8 cellular contexts compared by ENCODE assay signal in the genomic region with DNA sequence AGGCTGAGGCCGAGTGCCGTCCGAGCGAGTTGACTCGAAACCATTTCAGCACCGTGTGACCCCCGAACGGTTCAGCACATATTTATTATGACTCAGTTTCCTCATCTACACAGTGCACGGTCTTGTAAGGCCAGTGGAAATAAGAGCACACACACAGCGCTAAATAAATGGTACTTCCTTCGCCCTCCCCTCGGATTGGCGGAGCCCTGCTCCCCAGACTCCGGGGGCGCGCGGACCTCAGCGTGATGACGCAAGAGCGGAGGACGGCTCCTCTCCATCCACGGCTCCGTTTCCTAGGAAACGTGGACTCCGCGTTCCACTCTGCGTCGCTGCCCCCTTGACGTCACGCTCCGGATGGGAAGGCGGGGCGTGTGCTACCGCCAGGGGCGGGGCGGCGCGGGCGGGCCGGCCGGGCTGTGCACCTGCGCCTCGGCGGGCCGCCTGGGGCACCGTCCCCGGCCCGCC. TPM values are rescaled to one million over a fixed set of nuclear protein-coding genes. Genes with fewer than 3 reads are reported as not detected.
A peak's percentile ranks its signal among the peaks of the same experiment; 100 is the strongest.
DNase-seq lines count a peak whose midpoint lies in the region; ATAC-seq lines count a peak whose summit lies in the region.

A gene with protein sequence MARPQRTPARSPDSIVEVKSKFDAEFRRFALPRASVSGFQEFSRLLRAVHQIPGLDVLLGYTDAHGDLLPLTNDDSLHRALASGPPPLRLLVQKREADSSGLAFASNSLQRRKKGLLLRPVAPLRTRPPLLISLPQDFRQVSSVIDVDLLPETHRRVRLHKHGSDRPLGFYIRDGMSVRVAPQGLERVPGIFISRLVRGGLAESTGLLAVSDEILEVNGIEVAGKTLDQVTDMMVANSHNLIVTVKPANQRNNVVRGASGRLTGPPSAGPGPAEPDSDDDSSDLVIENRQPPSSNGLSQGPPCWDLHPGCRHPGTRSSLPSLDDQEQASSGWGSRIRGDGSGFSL (plus strand): TSS at position 397 of the 465 bp plus-strand sequence. CDS start 79 bp downstream, outside the sequence.

- peaks cover 4 to 20% of the 10 kb centered on the region in 2 donors for H3K36me3 Mint-ChIP-seq in CD4-positive, alpha-beta memory T cell

- H3K27ac ChIP-seq in CD4-positive, alpha-beta memory T cell (ENCODE audit: low read depth, low read length): peak within 1 kb of the TSS; percentile 98

- peak within 1 kb of the TSS; percentile 97 to 99 (median 98) for H3K27ac Mint-ChIP-seq in CD4-positive, alpha-beta memory T cell

- peak within 1 kb of the TSS; percentile 98 to 100 for H3K4me3 ChIP-seq in CD4-positive, alpha-beta memory T cell (ENCODE audit: low read length in 2 of 2)

- peak; percentile 94 to 97 (median 96) for DNase-seq in CD4-positive, alpha-beta memory T cell
- DNase-seq in HT-29 (ENCODE audit: low spot score) (peak; percentile 94), medulla oblongata (ENCODE audit: extremely low spot score) (peak; percentile 98)
- peak; percentile 91 for DNase-seq in NK-92 treated with Interleukin-12 subunit alpha and Interleukin-12 subunit beta, amount 100 ng/mL, for 24 hours (lab: John Stamatoyannopoulos, UW)
- peak; percentile 92 for DNase-seq in effector CD8-positive, alpha-beta T cell (lab: John Stamatoyannopoulos, UW)
- DNase-seq in stimulated activated CD4-positive, alpha-beta T cell treated with anti-CD3 and anti-CD28 coated beads, TNF-alpha, amount 100 ng/mL, for 48 hours (ENCODE audit: low read depth in 3 of 3): peak; percentile 94 to 96 (median 95)

- POLR2A ChIA-PET in CD4-positive, alpha-beta memory T cell (lab: Charles Lee; ENCODE audit: partially characterized antibody): interaction anchor here (0.6 to 6.1 kb wide), 24 partner anchors 10 to 276 kb away, joined by 3 to 164 read pairs (median 6); a partner anchor contains a TSS
- POLR2A ChIA-PET in activated CD8-positive, alpha-beta memory T cell treated with anti-CD3 and anti-CD28 coated beads for 36 hours (lab: Charles Lee): interaction anchor here (0.6 to 3.4 kb wide), 16 partner anchors 10 to 274 kb away, joined by 3 to 28 read pairs (median 4); a partner anchor contains a TSS

- peaks cover 16% of the 10 kb centered on the region for H3K36me3 ChIP-seq in CD4-positive, alpha-beta memory T cell (ENCODE audit: insufficient read depth, low read length)

- CTCF ChIA-PET in CD4-positive, alpha-beta memory T cell (lab: Charles Lee; ENCODE audit: partially characterized antibody): interaction anchor here (0.8 to 6.4 kb wide), 10 partner anchors 7 to 179 kb away, joined by 3 to 51 read pairs (median 12); a partner anchor contains a TSS
- CTCF ChIA-PET in activated CD8-positive, alpha-beta memory T cell treated with anti-CD3 and anti-CD28 coated beads for 36 hours (lab: Charles Lee): interaction anchor here (0.9 to 2.6 kb wide), 7 partner anchors 8 to 141 kb away, joined by 3 to 15 read pairs (median 7); a partner anchor contains a TSS

- no peaks in the 10 kb centered on the region for H3K9me3 Mint-ChIP-seq in CD4-positive, alpha-beta memory T cell

- no peaks in the 10 kb centered on the region for H3K9me3 ChIP-seq in CD4-positive, alpha-beta memory T cell (ENCODE audit: control insufficient read depth in 1 of 2, low read length in 2 of 2)

- peak; percentile 66 for ATAC-seq in GM21360 (IDR thresholded peaks at IDR 0.05; ENCODE audit: unreplicated experiment)

- H3K4me3 Mint-ChIP-seq in CD4-positive, alpha-beta memory T cell: peak within 1 kb of the TSS; percentile 93 to 98 (median 95)

- H3K27me3 ChIP-seq in CD4-positive, alpha-beta memory T cell (ENCODE audit: insufficient read depth, low read length): no peaks in the 10 kb centered on the region

- peaks cover 10 to 48% (median 20%) of the 10 kb centered on the region in 4 donors for H3K4me1 Mint-ChIP-seq in CD4-positive, alpha-beta memory T cell

- H3K27me3 Mint-ChIP-seq in CD4-positive, alpha-beta memory T cell: no peaks in the 10 kb centered on the region

- intact Hi-C loops in CD4-positive, alpha-beta memory T cell (cut with micrococcal nuclease): loop anchor here (1.0 to 5.0 kb wide), 8 partner anchors 16 to 425 kb away; a partner anchor contains a TSS

- peaks cover 27% of the 10 kb centered on the region for H3K4me1 ChIP-seq in CD4-positive, alpha-beta memory T cell (ENCODE audit: insufficient read depth, low read length)

RNA-seq across cellular contexts. Expression of the gene that starts here (rescaled TPM):
- 1 to 10 TPM; 7.4 to 8.8 TPM for total RNA-seq in CD4-positive, alpha-beta memory T cell
- 10 to 100 TPM; 17.8 to 26.5 TPM for polyA plus RNA-seq in CD4-positive, alpha-beta memory T cell
- 24.9 and 38.1 TPM in 2 replicates for total RNA-seq in HT-29 (2014; rRNA removed; shearing (Covaris generic))
- total RNA-seq in activated CD8-positive, alpha-beta memory T cell treated with anti-CD3 and anti-CD28 coated beads for 36 hours: 10 to 100 TPM; 17.4 to 18.3 TPM

Comparison
In these comparisons a context has a peak if more than half of its experiments do, and no peak if none do; other contexts are left out.
1. Peak in every context shown above with its lines: DNase-seq, ATAC-seq, H3K4me3 ChIP-seq and H3K27ac ChIP-seq.